ENCODE assay signal across 12 cellular contexts in genomic region chr15:73930371-73930770, GRCh38. TPM values are rescaled to one million over a fixed set of nuclear protein-coding genes. Genes with fewer than 3 reads are reported as not detected.
DNase-seq lines count a peak whose midpoint lies in the region; ATAC-seq lines count a peak whose summit lies in the region.
"Had no signal": no experiment of that assay in that cellular context is flagged by ENCODE, and none has a peak within 500 bp of the region (broad histone marks: within the 10 kb centered on the region; RNA-seq: fewer than 3 reads in every experiment).

No MANE protein-coding gene starts in this region.

- ATAC-seq in Right ventricle myocardium superior (ENCODE audit: poor library complexity) (peak; percentile 5), GM19397 (IDR thresholded peaks at IDR 0.05; ENCODE audit: unreplicated experiment) (no peak)
- ATAC-seq: T-cell had no signal

- peak overlapping the region; percentile 79 for H3K4me3 ChIP-seq in skeletal muscle cell (ENCODE audit: low read depth, low read length)

- intact Hi-C loops in Right ventricle myocardium superior (cut with DNase I): no loop called here

- DNase-seq in ELF-1 (ENCODE audit: low read depth, low spot score) (peak; percentile 20), amniotic epithelial cell (ENCODE audit: low read depth) (peak; percentile 76), Right ventricle myocardium superior (peak; percentile 81), skeletal muscle cell (ENCODE audit: low read depth) (peak; percentile 91), medulla oblongata (ENCODE audit: extremely low spot score) (no peak), mesenteric fat pad (ENCODE audit: low spot score) (no peak), activated gamma-delta T cell (lab: John Stamatoyannopoulos, UW) (no peak)
- DNase-seq: MM.1S, NCI-H774, T-cell had no signal

RNA-seq across cellular contexts. Expression of gene LOXL1, which starts 4.1 kb away (rescaled TPM):
- total RNA-seq in Right ventricle myocardium superior (14.6 TPM), mesenteric fat pad (14.0 TPM)

RNA-seq across cellular contexts. Expression of gene TBC1D21, which starts 57.0 kb away (rescaled TPM):
- total RNA-seq in Right ventricle myocardium superior (not detected), mesenteric fat pad (not detected)
- total RNA-seq: T-cell, urinary bladder had no signal

Comparison
In these comparisons a context has a peak if more than half of its experiments do, and no peak if none do; other contexts are left out.
1. DNase-seq: peak in ELF-1 (single experiment), amniotic epithelial cell (single experiment), Right ventricle myocardium superior (single experiment) and skeletal muscle cell (single experiment); none in medulla oblongata (single experiment), mesenteric fat pad (single experiment) and activated gamma-delta T cell (single experiment).